Comparison of ENCODE assay signal across 1 cellular context in genomic region chr15:41032079-41032328, GRCh38.
TF ChIP-seq lines count a peak whose summit lies in the region.

No MANE protein-coding gene starts in this region.

TF ChIP-seq in K562, 482 proteins besides CTCF, POLR2A, EP300 and RAD21:
- no peak for TF ChIP-seq ELK1 (CRISPR knock-in tag; IDR thresholded peaks at IDR 0.05)
- peak; percentile 1 for TF ChIP-seq RBM25 (IDR thresholded peaks at IDR 0.05; ENCODE audit: low read depth, low read length, severe bottlenecking)
- no peak for TF ChIP-seq ATF3 (IDR thresholded peaks at IDR 0.05)
- no peak for TF ChIP-seq ATF3 (CRISPR knock-in tag; conservative IDR thresholded peaks at IDR 0.05)
- peak; percentile 92 for TF ChIP-seq BRD9 (IDR thresholded peaks at IDR 0.05; ENCODE audit: low read depth, partially characterized antibody)
TF ChIP-seq in K562: peak in this region for 2.
